1 cellular context compared by ENCODE assay signal in the genomic region with DNA sequence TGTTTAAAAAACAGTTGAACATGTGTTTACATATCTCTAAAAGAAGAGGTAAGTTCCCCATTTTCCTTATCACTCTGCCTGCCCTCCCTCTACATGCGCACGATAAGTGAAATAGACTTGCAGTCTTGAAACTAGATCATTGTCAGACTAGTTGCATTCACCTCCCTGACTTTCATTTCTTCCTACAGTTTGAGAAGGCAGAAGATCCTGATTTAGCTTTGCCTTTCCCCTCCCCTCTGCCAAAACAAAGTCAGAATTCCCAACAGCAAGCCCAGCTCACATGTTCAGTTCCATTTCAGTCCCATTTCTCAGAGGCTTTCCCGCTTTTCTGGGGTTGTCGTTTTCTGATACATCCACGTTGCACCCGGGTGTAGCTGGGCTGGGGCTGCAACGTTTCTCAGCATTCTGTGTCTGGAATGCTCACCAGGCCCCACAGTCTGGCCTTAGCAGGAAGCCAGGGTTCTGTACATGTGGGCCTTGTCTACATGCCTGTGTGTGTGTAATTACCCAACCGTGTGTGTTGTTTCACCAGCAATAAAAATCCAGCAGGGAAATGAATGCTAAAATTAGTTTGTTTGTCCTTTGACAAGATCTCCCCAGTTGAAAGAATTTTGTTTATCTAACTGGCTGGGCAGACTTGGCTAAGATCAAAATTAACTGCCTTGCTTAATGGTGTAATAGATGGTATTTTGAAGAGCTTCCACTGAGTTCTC.
TF ChIP-seq lines count a peak whose summit lies in the region.

No MANE protein-coding gene starts in this region.

TF ChIP-seq in K562, 482 proteins besides CTCF, POLR2A, EP300 and RAD21 (continued from another document and continues in another):
- no peak for TF ChIP-seq KAT2B (IDR thresholded peaks at IDR 0.05; ENCODE audit: low read depth, low read length)
- TF ChIP-seq, protein P1, sequence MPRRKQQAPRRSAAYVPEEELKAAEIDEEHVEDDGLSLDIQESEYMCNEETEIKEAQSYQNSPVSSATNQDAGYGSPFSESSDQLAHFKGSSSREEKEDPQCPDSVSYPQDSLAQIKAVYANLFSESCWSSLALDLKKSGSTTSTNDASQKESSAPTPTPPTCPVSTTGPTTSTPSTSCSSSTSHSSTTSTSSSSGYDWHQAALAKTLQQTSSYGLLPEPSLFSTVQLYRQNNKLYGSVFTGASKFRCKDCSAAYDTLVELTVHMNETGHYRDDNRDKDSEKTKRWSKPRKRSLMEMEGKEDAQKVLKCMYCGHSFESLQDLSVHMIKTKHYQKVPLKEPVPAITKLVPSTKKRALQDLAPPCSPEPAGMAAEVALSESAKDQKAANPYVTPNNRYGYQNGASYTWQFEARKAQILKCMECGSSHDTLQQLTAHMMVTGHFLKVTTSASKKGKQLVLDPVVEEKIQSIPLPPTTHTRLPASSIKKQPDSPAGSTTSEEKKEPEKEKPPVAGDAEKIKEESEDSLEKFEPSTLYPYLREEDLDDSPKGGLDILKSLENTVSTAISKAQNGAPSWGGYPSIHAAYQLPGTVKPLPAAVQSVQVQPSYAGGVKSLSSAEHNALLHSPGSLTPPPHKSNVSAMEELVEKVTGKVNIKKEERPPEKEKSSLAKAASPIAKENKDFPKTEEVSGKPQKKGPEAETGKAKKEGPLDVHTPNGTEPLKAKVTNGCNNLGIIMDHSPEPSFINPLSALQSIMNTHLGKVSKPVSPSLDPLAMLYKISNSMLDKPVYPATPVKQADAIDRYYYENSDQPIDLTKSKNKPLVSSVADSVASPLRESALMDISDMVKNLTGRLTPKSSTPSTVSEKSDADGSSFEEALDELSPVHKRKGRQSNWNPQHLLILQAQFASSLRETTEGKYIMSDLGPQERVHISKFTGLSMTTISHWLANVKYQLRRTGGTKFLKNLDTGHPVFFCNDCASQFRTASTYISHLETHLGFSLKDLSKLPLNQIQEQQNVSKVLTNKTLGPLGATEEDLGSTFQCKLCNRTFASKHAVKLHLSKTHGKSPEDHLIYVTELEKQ (CRISPR knock-in tag; IDR thresholded peaks at IDR 0.05) = no peak; the same call in 1 of the 2 replicates
- 0 out of 2 replicates have a peak, but pooled peaks have one; percentile 29 for TF ChIP-seq ZNF766 (CRISPR knock-in tag; conservative IDR thresholded peaks at IDR 0.05)
- TF ChIP-seq, protein P2, sequence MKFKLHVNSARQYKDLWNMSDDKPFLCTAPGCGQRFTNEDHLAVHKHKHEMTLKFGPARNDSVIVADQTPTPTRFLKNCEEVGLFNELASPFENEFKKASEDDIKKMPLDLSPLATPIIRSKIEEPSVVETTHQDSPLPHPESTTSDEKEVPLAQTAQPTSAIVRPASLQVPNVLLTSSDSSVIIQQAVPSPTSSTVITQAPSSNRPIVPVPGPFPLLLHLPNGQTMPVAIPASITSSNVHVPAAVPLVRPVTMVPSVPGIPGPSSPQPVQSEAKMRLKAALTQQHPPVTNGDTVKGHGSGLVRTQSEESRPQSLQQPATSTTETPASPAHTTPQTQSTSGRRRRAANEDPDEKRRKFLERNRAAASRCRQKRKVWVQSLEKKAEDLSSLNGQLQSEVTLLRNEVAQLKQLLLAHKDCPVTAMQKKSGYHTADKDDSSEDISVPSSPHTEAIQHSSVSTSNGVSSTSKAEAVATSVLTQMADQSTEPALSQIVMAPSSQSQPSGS (CRISPR knock-in tag; IDR thresholded peaks at IDR 0.05) = no peak
- TF ChIP-seq STAG1 (CRISPR knock-in tag; IDR thresholded peaks at IDR 0.05; ENCODE audit: borderline replicate concordance) = no peak
- TF ChIP-seq KLF13 (tag; IDR thresholded peaks at IDR 0.05; ENCODE audit: borderline replicate concordance, low read depth) = no peak
- TF ChIP-seq ETV6 (IDR thresholded peaks at IDR 0.05; ENCODE audit: borderline replicate concordance in 1 of 2, low read depth in 2 of 2, low read length in 1 of 2) = no peak
- TF ChIP-seq ETV6 (CRISPR knock-in tag; IDR thresholded peaks at IDR 0.05; ENCODE audit: borderline replicate concordance) = no peak
- TF ChIP-seq, protein P3, sequence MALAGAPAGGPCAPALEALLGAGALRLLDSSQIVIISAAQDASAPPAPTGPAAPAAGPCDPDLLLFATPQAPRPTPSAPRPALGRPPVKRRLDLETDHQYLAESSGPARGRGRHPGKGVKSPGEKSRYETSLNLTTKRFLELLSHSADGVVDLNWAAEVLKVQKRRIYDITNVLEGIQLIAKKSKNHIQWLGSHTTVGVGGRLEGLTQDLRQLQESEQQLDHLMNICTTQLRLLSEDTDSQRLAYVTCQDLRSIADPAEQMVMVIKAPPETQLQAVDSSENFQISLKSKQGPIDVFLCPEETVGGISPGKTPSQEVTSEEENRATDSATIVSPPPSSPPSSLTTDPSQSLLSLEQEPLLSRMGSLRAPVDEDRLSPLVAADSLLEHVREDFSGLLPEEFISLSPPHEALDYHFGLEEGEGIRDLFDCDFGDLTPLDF (CRISPR knock-in tag; IDR thresholded peaks at IDR 0.05) = no peak
- TF ChIP-seq GATAD2A (IDR thresholded peaks at IDR 0.05) = no peak
- TF ChIP-seq KAT7 (CRISPR knock-in tag; IDR thresholded peaks at IDR 0.05; ENCODE audit: borderline replicate concordance) = no peak
- peak; percentile 77 for TF ChIP-seq ZEB2 (IDR thresholded peaks at IDR 0.05)
- TF ChIP-seq, protein P4, sequence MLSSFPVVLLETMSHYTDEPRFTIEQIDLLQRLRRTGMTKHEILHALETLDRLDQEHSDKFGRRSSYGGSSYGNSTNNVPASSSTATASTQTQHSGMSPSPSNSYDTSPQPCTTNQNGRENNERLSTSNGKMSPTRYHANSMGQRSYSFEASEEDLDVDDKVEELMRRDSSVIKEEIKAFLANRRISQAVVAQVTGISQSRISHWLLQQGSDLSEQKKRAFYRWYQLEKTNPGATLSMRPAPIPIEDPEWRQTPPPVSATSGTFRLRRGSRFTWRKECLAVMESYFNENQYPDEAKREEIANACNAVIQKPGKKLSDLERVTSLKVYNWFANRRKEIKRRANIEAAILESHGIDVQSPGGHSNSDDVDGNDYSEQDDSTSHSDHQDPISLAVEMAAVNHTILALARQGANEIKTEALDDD (IDR thresholded peaks at IDR 0.05) = peak; percentile 96
- TF ChIP-seq CHD1 (IDR thresholded peaks at IDR 0.05; ENCODE audit: low read length) = no peak
- TF ChIP-seq TOE1 (IDR thresholded peaks at IDR 0.05; ENCODE audit: borderline replicate concordance) = no peak
- no peak for TF ChIP-seq TOE1 (CRISPR knock-in tag; IDR thresholded peaks at IDR 0.05; ENCODE audit: borderline replicate concordance, low read depth)
- no peak for TF ChIP-seq BHLHE40 (IDR thresholded peaks at IDR 0.05; ENCODE audit: low read length)
- TF ChIP-seq, protein P5, sequence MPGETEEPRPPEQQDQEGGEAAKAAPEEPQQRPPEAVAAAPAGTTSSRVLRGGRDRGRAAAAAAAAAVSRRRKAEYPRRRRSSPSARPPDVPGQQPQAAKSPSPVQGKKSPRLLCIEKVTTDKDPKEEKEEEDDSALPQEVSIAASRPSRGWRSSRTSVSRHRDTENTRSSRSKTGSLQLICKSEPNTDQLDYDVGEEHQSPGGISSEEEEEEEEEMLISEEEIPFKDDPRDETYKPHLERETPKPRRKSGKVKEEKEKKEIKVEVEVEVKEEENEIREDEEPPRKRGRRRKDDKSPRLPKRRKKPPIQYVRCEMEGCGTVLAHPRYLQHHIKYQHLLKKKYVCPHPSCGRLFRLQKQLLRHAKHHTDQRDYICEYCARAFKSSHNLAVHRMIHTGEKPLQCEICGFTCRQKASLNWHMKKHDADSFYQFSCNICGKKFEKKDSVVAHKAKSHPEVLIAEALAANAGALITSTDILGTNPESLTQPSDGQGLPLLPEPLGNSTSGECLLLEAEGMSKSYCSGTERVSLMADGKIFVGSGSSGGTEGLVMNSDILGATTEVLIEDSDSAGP (CRISPR knock-in tag; IDR thresholded peaks at IDR 0.05) = no peak
- TF ChIP-seq PHF20 (IDR thresholded peaks at IDR 0.05; ENCODE audit: partially characterized antibody) = no peak
- no peak for TF ChIP-seq CBX8 (IDR thresholded peaks at IDR 0.05; ENCODE audit: borderline replicate concordance, extremely low read depth, low read depth, low read length, poor library complexity, severe bottlenecking)
- peak; percentile 74 for TF ChIP-seq ZBTB17 (CRISPR knock-in tag; IDR thresholded peaks at IDR 0.05)
- TF ChIP-seq NFYB (IDR thresholded peaks at IDR 0.05; ENCODE audit: extremely low read depth, insufficient read length) = no peak
- TF ChIP-seq, protein P6, sequence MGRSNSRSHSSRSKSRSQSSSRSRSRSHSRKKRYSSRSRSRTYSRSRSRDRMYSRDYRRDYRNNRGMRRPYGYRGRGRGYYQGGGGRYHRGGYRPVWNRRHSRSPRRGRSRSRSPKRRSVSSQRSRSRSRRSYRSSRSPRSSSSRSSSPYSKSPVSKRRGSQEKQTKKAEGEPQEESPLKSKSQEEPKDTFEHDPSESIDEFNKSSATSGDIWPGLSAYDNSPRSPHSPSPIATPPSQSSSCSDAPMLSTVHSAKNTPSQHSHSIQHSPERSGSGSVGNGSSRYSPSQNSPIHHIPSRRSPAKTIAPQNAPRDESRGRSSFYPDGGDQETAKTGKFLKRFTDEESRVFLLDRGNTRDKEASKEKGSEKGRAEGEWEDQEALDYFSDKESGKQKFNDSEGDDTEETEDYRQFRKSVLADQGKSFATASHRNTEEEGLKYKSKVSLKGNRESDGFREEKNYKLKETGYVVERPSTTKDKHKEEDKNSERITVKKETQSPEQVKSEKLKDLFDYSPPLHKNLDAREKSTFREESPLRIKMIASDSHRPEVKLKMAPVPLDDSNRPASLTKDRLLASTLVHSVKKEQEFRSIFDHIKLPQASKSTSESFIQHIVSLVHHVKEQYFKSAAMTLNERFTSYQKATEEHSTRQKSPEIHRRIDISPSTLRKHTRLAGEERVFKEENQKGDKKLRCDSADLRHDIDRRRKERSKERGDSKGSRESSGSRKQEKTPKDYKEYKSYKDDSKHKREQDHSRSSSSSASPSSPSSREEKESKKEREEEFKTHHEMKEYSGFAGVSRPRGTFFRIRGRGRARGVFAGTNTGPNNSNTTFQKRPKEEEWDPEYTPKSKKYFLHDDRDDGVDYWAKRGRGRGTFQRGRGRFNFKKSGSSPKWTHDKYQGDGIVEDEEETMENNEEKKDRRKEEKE (IDR thresholded peaks at IDR 0.05; ENCODE audit: borderline replicate concordance in 1 of 2, control insufficient read depth in 1 of 2, low read depth in 2 of 2, low read length in 1 of 2) = no peak
- TF ChIP-seq, protein P7, sequence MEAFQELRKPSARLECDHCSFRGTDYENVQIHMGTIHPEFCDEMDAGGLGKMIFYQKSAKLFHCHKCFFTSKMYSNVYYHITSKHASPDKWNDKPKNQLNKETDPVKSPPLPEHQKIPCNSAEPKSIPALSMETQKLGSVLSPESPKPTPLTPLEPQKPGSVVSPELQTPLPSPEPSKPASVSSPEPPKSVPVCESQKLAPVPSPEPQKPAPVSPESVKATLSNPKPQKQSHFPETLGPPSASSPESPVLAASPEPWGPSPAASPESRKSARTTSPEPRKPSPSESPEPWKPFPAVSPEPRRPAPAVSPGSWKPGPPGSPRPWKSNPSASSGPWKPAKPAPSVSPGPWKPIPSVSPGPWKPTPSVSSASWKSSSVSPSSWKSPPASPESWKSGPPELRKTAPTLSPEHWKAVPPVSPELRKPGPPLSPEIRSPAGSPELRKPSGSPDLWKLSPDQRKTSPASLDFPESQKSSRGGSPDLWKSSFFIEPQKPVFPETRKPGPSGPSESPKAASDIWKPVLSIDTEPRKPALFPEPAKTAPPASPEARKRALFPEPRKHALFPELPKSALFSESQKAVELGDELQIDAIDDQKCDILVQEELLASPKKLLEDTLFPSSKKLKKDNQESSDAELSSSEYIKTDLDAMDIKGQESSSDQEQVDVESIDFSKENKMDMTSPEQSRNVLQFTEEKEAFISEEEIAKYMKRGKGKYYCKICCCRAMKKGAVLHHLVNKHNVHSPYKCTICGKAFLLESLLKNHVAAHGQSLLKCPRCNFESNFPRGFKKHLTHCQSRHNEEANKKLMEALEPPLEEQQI (IDR thresholded peaks at IDR 0.05) = no peak
- TF ChIP-seq MEF2D (tag; conservative IDR thresholded peaks at IDR 0.05; ENCODE audit: low read depth) = peak; percentile 67; the same call in 1 of the 2 replicates
- TF ChIP-seq DPF2 (IDR thresholded peaks at IDR 0.05) = peak; percentile 80
- TF ChIP-seq MCM3 (IDR thresholded peaks at IDR 0.05) = no peak
- no peak for TF ChIP-seq PPARD (CRISPR knock-in tag; IDR thresholded peaks at IDR 0.05)
- TF ChIP-seq ELF4 (CRISPR knock-in tag; IDR thresholded peaks at IDR 0.05) = peak; percentile 83
- TF ChIP-seq HLTF (IDR thresholded peaks at IDR 0.05) = 0 out of 2 replicates have a peak, but pooled peaks have one; percentile 15
- TF ChIP-seq, protein P8, sequence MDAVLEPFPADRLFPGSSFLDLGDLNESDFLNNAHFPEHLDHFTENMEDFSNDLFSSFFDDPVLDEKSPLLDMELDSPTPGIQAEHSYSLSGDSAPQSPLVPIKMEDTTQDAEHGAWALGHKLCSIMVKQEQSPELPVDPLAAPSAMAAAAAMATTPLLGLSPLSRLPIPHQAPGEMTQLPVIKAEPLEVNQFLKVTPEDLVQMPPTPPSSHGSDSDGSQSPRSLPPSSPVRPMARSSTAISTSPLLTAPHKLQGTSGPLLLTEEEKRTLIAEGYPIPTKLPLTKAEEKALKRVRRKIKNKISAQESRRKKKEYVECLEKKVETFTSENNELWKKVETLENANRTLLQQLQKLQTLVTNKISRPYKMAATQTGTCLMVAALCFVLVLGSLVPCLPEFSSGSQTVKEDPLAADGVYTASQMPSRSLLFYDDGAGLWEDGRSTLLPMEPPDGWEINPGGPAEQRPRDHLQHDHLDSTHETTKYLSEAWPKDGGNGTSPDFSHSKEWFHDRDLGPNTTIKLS (IDR thresholded peaks at IDR 0.05; ENCODE audit: borderline replicate concordance, low read depth) = 0 out of 2 replicates have a peak, but pooled peaks have one; percentile 22
- peak; percentile 57; the same call in 1 of the 2 replicates for TF ChIP-seq MTA1 (IDR thresholded peaks at IDR 0.05; ENCODE audit: borderline replicate concordance)
- TF ChIP-seq MCM2 (IDR thresholded peaks at IDR 0.05; ENCODE audit: low read depth) = no peak
- TF ChIP-seq, protein P9, sequence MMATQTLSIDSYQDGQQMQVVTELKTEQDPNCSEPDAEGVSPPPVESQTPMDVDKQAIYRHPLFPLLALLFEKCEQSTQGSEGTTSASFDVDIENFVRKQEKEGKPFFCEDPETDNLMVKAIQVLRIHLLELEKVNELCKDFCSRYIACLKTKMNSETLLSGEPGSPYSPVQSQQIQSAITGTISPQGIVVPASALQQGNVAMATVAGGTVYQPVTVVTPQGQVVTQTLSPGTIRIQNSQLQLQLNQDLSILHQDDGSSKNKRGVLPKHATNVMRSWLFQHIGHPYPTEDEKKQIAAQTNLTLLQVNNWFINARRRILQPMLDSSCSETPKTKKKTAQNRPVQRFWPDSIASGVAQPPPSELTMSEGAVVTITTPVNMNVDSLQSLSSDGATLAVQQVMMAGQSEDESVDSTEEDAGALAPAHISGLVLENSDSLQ (IDR thresholded peaks at IDR 0.05) = peak; percentile 16; the same call in 1 of the 2 replicates
- TF ChIP-seq SNRNP70 (optimal IDR thresholded peaks at IDR 0.05; ENCODE audit: low read depth, low read length) = no peak
- peak; percentile 35; the same call in 1 of the 2 replicates for TF ChIP-seq MTA2 (IDR thresholded peaks at IDR 0.05; ENCODE audit: low read depth)
- peak; percentile 13 to 58; a peak in 2 of 4 replicates for TF ChIP-seq MAZ (CRISPR knock-in tag; conservative IDR thresholded peaks at IDR 0.05 in 1 of 2, IDR thresholded peaks at IDR 0.05 in 1 of 2)
- TF ChIP-seq CBFB (CRISPR knock-in tag; IDR thresholded peaks at IDR 0.05) = no peak
- no peak for TF ChIP-seq ILK (tag; IDR thresholded peaks at IDR 0.05; ENCODE audit: borderline replicate concordance, low read depth)
- no peak for TF ChIP-seq KLF10 (CRISPR knock-in tag; IDR thresholded peaks at IDR 0.05)
- TF ChIP-seq NR2C1 (IDR thresholded peaks at IDR 0.05) = no peak
- peak; percentile 7; the same call in 1 of the 2 replicates for TF ChIP-seq NR2C1 (tag; IDR thresholded peaks at IDR 0.05)
- peak; percentile 72; the same call in 1 of the 2 replicates for TF ChIP-seq FOXK1 (CRISPR knock-in tag; IDR thresholded peaks at IDR 0.05; ENCODE audit: borderline replicate concordance)
- no peak for TF ChIP-seq ZNF263 (CRISPR knock-in tag; IDR thresholded peaks at IDR 0.05; ENCODE audit: borderline replicate concordance)
- peak in 1 of 2 experiments; percentile 61; a peak in 1 of 4 replicates for TF ChIP-seq TEAD1 (CRISPR knock-in tag; IDR thresholded peaks at IDR 0.05)
